In genomic region chr4:136687596-136687995, GRCh38 we compare ENCODE assay signal across 21 cellular contexts.
"Had no signal": no experiment of that assay in that cellular context is flagged by ENCODE, and none has a peak within 500 bp of the region (broad histone marks: within the 10 kb centered on the region; RNA-seq: fewer than 3 reads in every experiment).

No MANE protein-coding gene starts in this region.

- ATAC-seq: Panc1, PC-3 had no signal

- H3K4me3 ChIP-seq: SJCRH30 had no signal

- H3K36me3 ChIP-seq: SJCRH30 had no signal

- DNase-seq: IMR-90; Karpas-422; KG1; MM.1S; NCI-H1092 treated with DMSO at 0.1 percent for 48 hours; NCI-H1436; NCI-H187; NCI-H2029; NCI-H2081 treated with DMSO at 0.1 percent for 48 hours; NCI-H2171; NCI-H446; NCI-H510A; NCI-H524 treated with DMSO at 0.1 percent for 48 hours; NCI-H774; NK-92 treated with Interleukin-12 subunit alpha and Interleukin-12 subunit beta, amount 100 ng/mL, for 24 hours; PC-3; SHP77 treated with DMSO at 0.1 percent for 48 hours; SJCRH30 had no signal

- H3K27ac ChIP-seq: RWPE1, SJCRH30 had no signal

- FAIRE-seq: HepG2 had no signal

- H3K27me3 ChIP-seq: SJCRH30 had no signal
